In genomic region chr12:121376754-121377697, GRCh38 we compare ENCODE assay signal across 18 cellular contexts.
"Had no signal": no experiment of that assay in that cellular context is flagged by ENCODE, and none has a peak within 500 bp of the region (broad histone marks: within the 10 kb centered on the region; RNA-seq: fewer than 3 reads in every experiment).

No MANE protein-coding gene starts in this region.

- H3K36me3 Mint-ChIP-seq: T-cell, type B pancreatic cell had no signal

- H3K4me3 ChIP-seq: coronary artery, gastroesophageal sphincter, psoas muscle, suprapubic skin had no signal

- H3K27me3 Mint-ChIP-seq: type B pancreatic cell had no signal

- H3K27me3 ChIP-seq: gastroesophageal sphincter, suprapubic skin had no signal

- H3K36me3 ChIP-seq: gastroesophageal sphincter, suprapubic skin had no signal

- ATAC-seq: gastroesophageal sphincter; psoas muscle; stimulated activated naive CD8-positive, alpha-beta T cell treated with anti-CD3 and anti-CD28 coated beads, Interleukin-15, Interleukin-2, amounts not matched to agents 100 U/mL and 50 U/mL, for 24 hours; T-cell had no signal

- H3K27ac ChIP-seq: coronary artery, epithelial cell of prostate, gastroesophageal sphincter, psoas muscle, suprapubic skin had no signal

- H3K4me1 Mint-ChIP-seq: activated CD4-positive, alpha-beta T cell treated with anti-CD3 and anti-CD28 coated beads, Interleukin-2, amount 10 ng/mL, durations not matched to agents 24 days and 14 days; nephron; T-cell had no signal

- H3K27ac Mint-ChIP-seq: activated CD4-positive, alpha-beta T cell treated with anti-CD3 and anti-CD28 coated beads, Interleukin-2, amount 10 ng/mL, durations not matched to agents 24 days and 14 days; T-cell; type B pancreatic cell had no signal

- H3K4me1 ChIP-seq: gastroesophageal sphincter, psoas muscle, suprapubic skin had no signal

- H3K4me3 Mint-ChIP-seq: activated CD4-positive, alpha-beta T cell treated with anti-CD3 and anti-CD28 coated beads, Interleukin-2, amount 10 ng/mL, durations not matched to agents 24 days and 14 days; nephron; T-cell; type B pancreatic cell had no signal

- DNase-seq: activated CD4-positive, alpha-beta T cell treated with anti-CD3 and anti-CD28 coated beads, Interleukin-2, amount 10 ng/mL, durations not matched to agents 24 days and 14 days; activated naive CD4-positive, alpha-beta T cell treated with Interleukin-2 at 50 U/mL for 16 hours; caudate nucleus; effector CD8-positive, alpha-beta T cell; mammary epithelial cell; occipital lobe; psoas muscle; stimulated activated CD4-positive, alpha-beta T cell treated with anti-CD3 and anti-CD28 coated beads, Interleukin-2, amount 100 ng/mL, for 48 hours; stimulated activated CD8-positive, alpha-beta memory T cell treated with anti-CD3 and anti-CD28 coated beads, Interleukin-4, amount 100 ng/mL, for 48 hours; stimulated activated naive CD8-positive, alpha-beta T cell treated with anti-CD3 and anti-CD28 coated beads, Interleukin-15, Interleukin-2, amounts not matched to agents 100 U/mL and 50 U/mL, for 24 hours; T-cell; T1000 had no signal

- H3K9me3 ChIP-seq: gastroesophageal sphincter, psoas muscle, suprapubic skin had no signal

- H3K9me3 Mint-ChIP-seq: activated CD4-positive, alpha-beta T cell treated with anti-CD3 and anti-CD28 coated beads, Interleukin-2, amount 10 ng/mL, durations not matched to agents 24 days and 14 days; nephron; T-cell; type B pancreatic cell had no signal
